Comparison of ENCODE assay signal across 8 cellular contexts in genomic region chr6:32622545-32623401, GRCh38. TPM values are rescaled to one million over a fixed set of nuclear protein-coding genes. Genes with fewer than 3 reads are reported as not detected.
A peak's percentile ranks its signal among the peaks of the same experiment; 100 is the strongest.
DNase-seq lines count a peak whose midpoint lies in the region; ATAC-seq and TF ChIP-seq lines count a peak whose summit lies in the region.

No MANE protein-coding gene starts in this region.

- DNase-seq in Daoy (ENCODE audit: low read depth) (peak; percentile 77), T-helper 17 cell (peak in 2 of 3 donors; percentile 13 to 16), choroid plexus epithelial cell (ENCODE audit: low read depth) (peak; percentile 68), mucosa of gallbladder (ENCODE audit: low spot score) (peak; percentile 24), COLO829 (ENCODE audit: low spot score) (no peak), NCI-H774 (lab: John Stamatoyannopoulos, UW) (no peak)

- no peaks in the 10 kb centered on the region for H3K27me3 Mint-ChIP-seq in T-helper 17 cell

- H3K4me3 Mint-ChIP-seq in T-helper 17 cell: peak overlapping the region; percentile 74

- ATAC-seq in GM19467 (IDR thresholded peaks at IDR 0.05; ENCODE audit: unreplicated experiment): peak; percentile 67
- ATAC-seq in HG03457 (IDR thresholded peaks at IDR 0.05; ENCODE audit: unreplicated experiment): peak; percentile 49
- peak; percentile 86 for ATAC-seq in T-helper 17 cell

- H3K4me3 ChIP-seq in choroid plexus epithelial cell (ENCODE audit: low read depth, low read length): no peak overlapping the region

- no peaks in the 10 kb centered on the region for H3K36me3 Mint-ChIP-seq in T-helper 17 cell (ENCODE audit: low read depth)

- no peaks in the 10 kb centered on the region for H3K9me3 ChIP-seq in T-helper 17 cell (ENCODE audit: control insufficient read depth, low read length, poor library complexity, severe bottlenecking)

- peak; percentile 33 for TF ChIP-seq CTCF in choroid plexus epithelial cell (conservative IDR thresholded peaks at IDR 0.05; ENCODE audit: low read depth, low read length)

- peaks cover 34% of the 10 kb centered on the region for H3K4me1 Mint-ChIP-seq in T-helper 17 cell

- peak overlapping the region; percentile 91 for H3K27ac Mint-ChIP-seq in T-helper 17 cell

RNA-seq across cellular contexts. Expression of gene HLA-DQA1, which starts 14.4 kb away (rescaled TPM):
- total RNA-seq in Daoy (2014; rRNA removed; shearing (Covaris generic)): 0.27 and 0.40 TPM in 2 replicates
- total RNA-seq in T-helper 17 cell (10 to 100 TPM; 18.2 to 21.5 TPM), mucosa of gallbladder (38.8 TPM)

RNA-seq across cellular contexts. Expression of gene HLA-DRB1, which starts 33.1 kb away (rescaled TPM):
- total RNA-seq in Daoy (2014; rRNA removed; shearing (Covaris generic)): 0.34 and 0.63 TPM in 2 replicates
- 10 to 100 TPM; 39.8 to 46.5 TPM for total RNA-seq in T-helper 17 cell
- 174 TPM for total RNA-seq in mucosa of gallbladder

RNA-seq across cellular contexts. Expression of gene HLA-DQB1, which starts 43.7 kb away (rescaled TPM):
- total RNA-seq in Daoy (2014; rRNA removed; shearing (Covaris generic)): 0.23 and 0.51 TPM in 2 replicates
- total RNA-seq in T-helper 17 cell (10 to 100 TPM; 15.7 to 16.2 TPM), mucosa of gallbladder (23.2 TPM)

Comparison
In these comparisons a context has a peak if more than half of its experiments do, and no peak if none do; other contexts are left out.
1. DNase-seq: peak in Daoy (single experiment), T-helper 17 cell (2 of 3), choroid plexus epithelial cell (single experiment) and mucosa of gallbladder (single experiment); none in COLO829 (single experiment) and NCI-H774 (single experiment).
2. RNA of gene HLA-DQA1, which starts 14.4 kb away (total RNA-seq): 38.8 TPM in mucosa of gallbladder (single experiment) and 18.2 to 21.5 TPM in T-helper 17 cell; 0.27 to 0.40 TPM in Daoy; every median in the first group is over 10 times any median in the second.
3. RNA of gene HLA-DRB1, which starts 33.1 kb away (total RNA-seq): 174 TPM in mucosa of gallbladder (single experiment) and 39.8 to 46.5 TPM in T-helper 17 cell; 0.34 to 0.63 TPM in Daoy; every median in the first group is over 10 times any median in the second.
4. RNA of gene HLA-DQB1, which starts 43.7 kb away (total RNA-seq): 23.2 TPM in mucosa of gallbladder (single experiment) and 15.7 to 16.2 TPM in T-helper 17 cell; 0.23 to 0.51 TPM in Daoy; every median in the first group is over 10 times any median in the second.
5. Peak in every context shown above with its lines, with median percentiles within 50 percentile points of each other: ATAC-seq.